13 cellular contexts compared by ENCODE assay signal in the genomic region with DNA sequence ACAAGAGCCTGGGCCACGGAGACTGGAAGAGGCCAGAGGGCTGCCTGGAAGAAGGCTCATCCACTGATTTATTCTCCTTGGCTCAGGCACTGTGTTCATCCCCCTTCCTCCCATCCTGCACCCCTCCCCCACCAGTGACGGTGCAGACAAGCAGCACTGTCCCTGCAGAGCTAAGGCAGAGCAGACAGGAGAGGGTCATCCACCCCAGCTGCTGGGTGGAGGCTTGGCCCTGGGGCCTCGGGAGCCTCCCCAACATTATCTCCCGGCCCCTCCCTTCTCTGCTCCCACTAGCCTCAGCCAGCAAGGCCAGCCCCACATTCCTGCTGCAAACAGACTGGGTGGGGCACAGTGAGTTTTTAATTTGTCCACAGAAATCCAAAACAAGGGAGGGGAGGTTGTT. TPM values are rescaled to one million over a fixed set of nuclear protein-coding genes. Genes with fewer than 3 reads are reported as not detected.
DNase-seq lines count a peak whose midpoint lies in the region; ATAC-seq and TF ChIP-seq lines count a peak whose summit lies in the region.
"Had no signal": no experiment of that assay in that cellular context is flagged by ENCODE, and none has a peak within 500 bp of the region (broad histone marks: within the 10 kb centered on the region; RNA-seq: fewer than 3 reads in every experiment).

No MANE protein-coding gene starts in this region.

- H3K9me2 ChIP-seq in PC-9 (ENCODE audit: insufficient read depth) (no peaks in the 10 kb centered on the region), Karpas-422 (replicated peaks; ENCODE audit: insufficient read depth, low read length) (no peaks in the 10 kb centered on the region)

- H3K27me3 ChIP-seq in PC-9 (ENCODE audit: insufficient read depth, low read depth) (no peaks in the 10 kb centered on the region), Karpas-422 (ENCODE audit: low read length) (no peaks in the 10 kb centered on the region)

- H3K36me3 ChIP-seq in PC-9 (ENCODE audit: low read depth) = no peaks in the 10 kb centered on the region
- H3K36me3 ChIP-seq in Karpas-422 (ENCODE audit: insufficient read depth, low read length) = no peaks in the 10 kb centered on the region

- POLR2A ChIA-PET in PC-9 (lab: Charles Lee; ENCODE audit: unreplicated experiment) = no interaction called here

- no peak overlapping the region for H2AFZ ChIP-seq in PC-9
- no peak overlapping the region for H2AFZ ChIP-seq in Karpas-422 (ENCODE audit: low read length)

- in situ Hi-C loops in ACHN (cut with HindIII; ENCODE audit: low pct_ligation_motif_present, low pct_unique_long_range_greater_than_20kb, low sequenced_read_pairs) = no loop called here

- peaks cover 9% of the 10 kb centered on the region; the same call in 1 of the 2 replicates for H3F3A ChIP-seq in PC-9 (ENCODE audit: insufficient read depth, low read depth)

- H3K4me1 ChIP-seq in PC-9 (replicated peaks; ENCODE audit: insufficient read depth) = peaks cover 55% of the 10 kb centered on the region
- H3K4me1 ChIP-seq in Karpas-422 (ENCODE audit: low read length) = no peaks in the 10 kb centered on the region

- intact Hi-C loops in PC-9 (cut with micrococcal nuclease; ENCODE audit: unreplicated experiment) = no loop called here
- intact Hi-C loops in Right ventricle myocardium superior (cut with DNase I) = no loop called here

- H3K9me3 ChIP-seq in PC-9 (ENCODE audit: insufficient read depth, low read depth) = no peaks in the 10 kb centered on the region
- no peaks in the 10 kb centered on the region for H3K9me3 ChIP-seq in Karpas-422 (ENCODE audit: low read length)

- BruUV-seq in PC-9 (replicated peaks; lab: Mats Ljungman, UMichigan) = no TSS peak

- ATAC-seq in Right ventricle myocardium superior (ENCODE audit: poor library complexity) = peak; percentile 62
- ATAC-seq: GM12878 had no signal

- no peak overlapping the region for H3K9ac ChIP-seq in Karpas-422 (ENCODE audit: low read length)

- CTCF ChIA-PET in PC-9 (lab: Charles Lee) = no interaction called here

- H3K4me3 ChIP-seq in PC-9 = no peak overlapping the region
- no peak overlapping the region for H3K4me3 ChIP-seq in Karpas-422 (ENCODE audit: low read length)
- H3K4me3 ChIP-seq: GM12878 had no signal

- H4K20me1 ChIP-seq in PC-9 (ENCODE audit: insufficient read depth) (no peaks in the 10 kb centered on the region), Karpas-422 (ENCODE audit: insufficient read depth, low read depth, low read length) (0 out of 2 replicates have a peak, but pooled peaks cover 5% of the 10 kb centered on the region)

- H3K79me2 ChIP-seq in PC-9 (ENCODE audit: low read depth) = no peaks in the 10 kb centered on the region
- H3K79me2 ChIP-seq in Karpas-422 (ENCODE audit: low read length) = no peaks in the 10 kb centered on the region

- H3K4me2 ChIP-seq in PC-9 (peak overlapping the region; percentile 21), Karpas-422 (ENCODE audit: low read depth, low read length, poor library complexity, severe bottlenecking) (no peak overlapping the region)

- H3K27ac ChIP-seq in PC-9 (no peak overlapping the region), Karpas-422 (ENCODE audit: low read length) (no peak overlapping the region)

- no peak for TF ChIP-seq CTCF in PC-9 (conservative IDR thresholded peaks at IDR 0.05)

- DNase-seq in ACHN = peak; percentile 49
- DNase-seq in PC-9 = peak in 1 of 2 experiments; percentile 39
- DNase-seq in Right ventricle myocardium superior = no peak
- peak; percentile 76 for DNase-seq in mesenteric fat pad (ENCODE audit: low spot score)
- DNase-seq in DMS114 treated with DMSO at 0.1 percent for 48 hours (lab: John Stamatoyannopoulos, UW; ENCODE audit: unreplicated experiment) = no peak
- DNase-seq in Karpas-422 = no peak
- no peak for DNase-seq in stimulated activated CD4-positive, alpha-beta T cell treated with anti-CD3 and anti-CD28 coated beads, Interleukin-12 subunit alpha, Interleukin-12 subunit beta, amount 100 ng/mL, for 4 hours
- DNase-seq in SW 1271 (lab: John Stamatoyannopoulos, UW) = no peak
- DNase-seq: activated CD4-positive, CD25-positive, alpha-beta regulatory T cell treated with anti-CD3 and anti-CD28 coated beads, Interleukin-2, amount 50 U/mL, for 72 hours; activated naive CD8-positive, alpha-beta T cell treated with anti-CD3 and anti-CD28 coated beads, Interleukin-2, amount 10 ng/mL, durations not matched to agents 7 days and 5 days; activated T-cell treated with anti-CD3 and anti-CD28 coated beads for 4 hours; DMS53 had no signal

RNA-seq across cellular contexts. Expression of gene HSPA12A, which starts 24.9 kb away (rescaled TPM):
- total RNA-seq in PC-9 (2021) = 11.3 and 12.1 TPM in 2 replicates
- 15.9 TPM for total RNA-seq in Right ventricle myocardium superior
- total RNA-seq in mesenteric fat pad = 86.9 TPM
- total RNA-seq in Karpas-422 (2014; rRNA removed; shearing (Covaris generic); ENCODE audit: low replicate concordance) = 0.07 TPM in 2 replicates

Comparison
In these comparisons a context has a peak if more than half of its experiments do, and no peak if none do; other contexts are left out.
1. DNase-seq: peak in ACHN (single experiment) and mesenteric fat pad (single experiment); none in Right ventricle myocardium superior (single experiment), DMS114 treated with DMSO at 0.1 percent for 48 hours (single experiment), Karpas-422 (single experiment), stimulated activated CD4-positive, alpha-beta T cell treated with anti-CD3 and anti-CD28 coated beads, Interleukin-12 subunit alpha, Interleukin-12 subunit beta, amount 100 ng/mL, for 4 hours (single experiment) and SW 1271 (0 of 2).
2. RNA of gene HSPA12A, which starts 24.9 kb away (total RNA-seq): 86.9 TPM in mesenteric fat pad (single experiment), 15.9 TPM in Right ventricle myocardium superior (single experiment) and 11.3 to 12.1 TPM in PC-9; 0.07 TPM in Karpas-422; every median in the first group is over 10 times any median in the second.